26 cellular contexts compared by ENCODE assay signal in genomic region chr15:39837454-39837853, GRCh38. TPM values are rescaled to one million over a fixed set of nuclear protein-coding genes. Genes with fewer than 3 reads are reported as not detected.
"Had no signal": no experiment of that assay in that cellular context is flagged by ENCODE, and none has a peak within 500 bp of the region (broad histone marks: within the 10 kb centered on the region; RNA-seq: fewer than 3 reads in every experiment).

No MANE protein-coding gene starts in this region.

- H3K9me3 ChIP-seq: adrenal gland, ascending aorta, suprapubic skin, tibial artery, upper lobe of right lung had no signal

- H3K9me3 Mint-ChIP-seq: activated CD4-positive, alpha-beta T cell treated with anti-CD3 and anti-CD28 coated beads, Interleukin-2, amount 10 ng/mL, durations not matched to agents 7 days and 5 days; activated naive CD4-positive, alpha-beta T cell treated with anti-CD3 and anti-CD28 coated beads for 36 hours; activated naive CD8-positive, alpha-beta T cell treated with anti-CD3 and anti-CD28 coated beads for 36 hours had no signal

- H3K4me3 ChIP-seq: adrenal gland, ascending aorta, coronary artery, dorsolateral prefrontal cortex, left lung, lung, spleen, suprapubic skin, tibial artery, upper lobe of right lung had no signal

- H3K4me3 Mint-ChIP-seq: activated CD4-positive, alpha-beta T cell treated with anti-CD3 and anti-CD28 coated beads, Interleukin-2, amount 10 ng/mL, durations not matched to agents 7 days and 5 days; activated CD8-positive, alpha-beta memory T cell treated with anti-CD3 and anti-CD28 coated beads, Interleukin-2, amount 10 ng/mL, durations not matched to agents 7 days and 5 days; activated CD8-positive, alpha-beta T cell treated with anti-CD3 and anti-CD28 coated beads, Interleukin-2, amount 10 ng/mL, durations not matched to agents 7 days and 5 days; activated naive CD4-positive, alpha-beta T cell treated with anti-CD3 and anti-CD28 coated beads for 36 hours; activated naive CD8-positive, alpha-beta T cell treated with anti-CD3 and anti-CD28 coated beads for 36 hours; brain; nephron had no signal

- H3K27ac ChIP-seq: adrenal gland, ascending aorta, coronary artery, dorsolateral prefrontal cortex, left lung, spleen, suprapubic skin, tibial artery, upper lobe of right lung had no signal

- H3K4me1 Mint-ChIP-seq: activated CD4-positive, alpha-beta T cell treated with anti-CD3 and anti-CD28 coated beads, Interleukin-2, amount 10 ng/mL, durations not matched to agents 7 days and 5 days; activated CD8-positive, alpha-beta memory T cell treated with anti-CD3 and anti-CD28 coated beads, Interleukin-2, amount 10 ng/mL, durations not matched to agents 7 days and 5 days; activated naive CD8-positive, alpha-beta T cell treated with anti-CD3 and anti-CD28 coated beads for 36 hours; nephron had no signal

- H3K27ac Mint-ChIP-seq: activated CD4-positive, alpha-beta T cell treated with anti-CD3 and anti-CD28 coated beads, Interleukin-2, amount 10 ng/mL, durations not matched to agents 7 days and 5 days; activated CD8-positive, alpha-beta memory T cell treated with anti-CD3 and anti-CD28 coated beads, Interleukin-2, amount 10 ng/mL, durations not matched to agents 7 days and 5 days; activated CD8-positive, alpha-beta T cell treated with anti-CD3 and anti-CD28 coated beads, Interleukin-2, amount 10 ng/mL, durations not matched to agents 7 days and 5 days; activated naive CD4-positive, alpha-beta T cell treated with anti-CD3 and anti-CD28 coated beads for 36 hours; activated naive CD8-positive, alpha-beta T cell treated with anti-CD3 and anti-CD28 coated beads for 36 hours; brain; nephron had no signal

- DNase-seq: activated CD4-positive, alpha-beta T cell treated with anti-CD3 and anti-CD28 coated beads for 1 hour; activated CD4-positive, alpha-beta T cell treated with anti-CD3 and anti-CD28 coated beads, Interleukin-2, amount 10 ng/mL, durations not matched to agents 7 days and 5 days; activated CD8-positive, alpha-beta memory T cell treated with anti-CD3 and anti-CD28 coated beads, Interleukin-2, amount 10 ng/mL, durations not matched to agents 7 days and 5 days; activated CD8-positive, alpha-beta T cell treated with anti-CD3 and anti-CD28 coated beads, Interleukin-2, amount 10 ng/mL, durations not matched to agents 7 days and 5 days; activated effector memory CD4-positive, alpha-beta T cell treated with Interleukin-2 at 50 U/mL for 16 hours; activated naive CD4-positive, alpha-beta T cell treated with anti-CD3 and anti-CD28 coated beads for 36 hours; activated naive CD8-positive, alpha-beta T cell treated with anti-CD3 and anti-CD28 coated beads for 36 hours; adrenal gland; dorsolateral prefrontal cortex; effector memory CD4-positive, alpha-beta T cell; left lung; posterior cingulate gyrus; right cardiac atrium; spleen; stimulated activated naive CD4-positive, alpha-beta T cell; T1000; tibial artery; upper lobe of right lung had no signal

- ATAC-seq: activated CD8-positive, alpha-beta memory T cell treated with anti-CD3 and anti-CD28 coated beads, Interleukin-2, amount 10 ng/mL, durations not matched to agents 7 days and 5 days; activated CD8-positive, alpha-beta T cell treated with anti-CD3 and anti-CD28 coated beads, Interleukin-2, amount 10 ng/mL, durations not matched to agents 7 days and 5 days; left lung; right cardiac atrium; upper lobe of right lung had no signal

- H3K36me3 Mint-ChIP-seq: activated CD8-positive, alpha-beta memory T cell treated with anti-CD3 and anti-CD28 coated beads, Interleukin-2, amount 10 ng/mL, durations not matched to agents 7 days and 5 days; activated naive CD8-positive, alpha-beta T cell treated with anti-CD3 and anti-CD28 coated beads for 36 hours had no signal

- H3K4me1 ChIP-seq: adrenal gland, ascending aorta, left lung, spleen, suprapubic skin, upper lobe of right lung had no signal

- FAIRE-seq: frontal cortex had no signal

- H3K36me3 ChIP-seq: adrenal gland, ascending aorta, left lung, spleen, suprapubic skin, tibial artery, upper lobe of right lung had no signal

- H3K27me3 ChIP-seq: adrenal gland, ascending aorta, dorsolateral prefrontal cortex, left lung, spleen, suprapubic skin, tibial artery, upper lobe of right lung had no signal

RNA-seq across cellular contexts. Expression of gene FSIP1, which starts 54.8 kb away (rescaled TPM):
- total RNA-seq: ascending aorta, mesenteric fat pad had no signal
